Comparison of ENCODE assay signal across 8 cellular contexts in the genomic region with DNA sequence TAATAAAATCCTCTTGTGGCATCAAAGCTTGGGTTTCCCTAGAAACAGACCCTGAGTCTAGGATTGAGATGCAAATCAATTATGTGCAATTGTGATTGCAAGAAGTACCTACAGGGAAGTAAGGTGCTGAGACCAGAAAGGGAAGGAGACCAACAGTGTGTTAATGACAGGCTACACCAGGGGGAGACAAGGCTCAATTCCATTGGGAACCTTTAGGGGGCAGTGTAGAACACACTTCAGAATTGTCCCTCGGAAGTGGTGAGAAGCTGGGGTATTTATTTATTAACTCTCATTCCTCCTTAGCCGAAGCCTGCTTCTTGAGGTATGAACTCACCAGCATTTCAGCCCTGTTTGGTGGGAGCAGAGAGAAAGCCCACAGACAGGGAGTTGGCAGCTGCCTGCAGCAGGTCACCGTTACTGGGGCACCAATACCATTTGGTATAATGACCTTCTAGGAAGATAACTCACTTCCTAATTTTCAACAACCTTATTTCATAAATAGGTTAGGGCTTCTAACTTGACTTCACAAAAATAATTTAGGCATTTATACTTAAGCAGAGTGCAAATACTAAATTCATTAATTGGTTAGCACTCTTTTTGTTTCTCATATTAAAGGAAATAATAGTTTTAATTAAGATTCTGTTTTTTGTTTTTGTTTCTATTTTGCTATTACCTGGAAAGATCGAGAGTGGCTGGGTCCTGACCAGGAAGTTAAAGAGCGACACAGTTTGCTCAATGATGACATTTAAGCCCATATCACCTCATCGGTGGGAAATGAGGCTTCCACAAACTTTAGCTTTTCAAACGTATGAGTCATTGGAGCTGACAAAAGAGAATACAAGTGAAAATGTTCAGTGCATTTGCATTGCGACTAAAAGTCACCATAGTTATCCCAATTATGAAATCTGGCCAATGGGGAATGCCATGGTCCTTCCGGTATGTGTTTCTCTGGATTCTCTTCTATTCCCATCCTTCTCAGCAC.
A peak's percentile ranks its signal among the peaks of the same experiment; 100 is the strongest.
DNase-seq lines count a peak whose midpoint lies in the region; ATAC-seq and TF ChIP-seq lines count a peak whose summit lies in the region.

No MANE protein-coding gene starts in this region.

- in situ Hi-C loops in SK-MEL-5 (cut with HindIII; ENCODE audit: low pct_unique_long_range_greater_than_20kb, low sequenced_read_pairs) = no loop called here

- no peaks in the 10 kb centered on the region for H3K36me3 ChIP-seq in esophagus muscularis mucosa

- TF ChIP-seq POLR2A in esophagus muscularis mucosa (IDR thresholded peaks at IDR 0.05; ENCODE audit: low read depth) = no peak

- ATAC-seq in GM18508 (IDR thresholded peaks at IDR 0.05; ENCODE audit: insufficient read depth, unreplicated experiment) (peak; percentile 94), natural killer cell (peak; percentile 63 to 87 (median 64)), HG02884 (IDR thresholded peaks at IDR 0.05; ENCODE audit: unreplicated experiment) (no peak)
- ATAC-seq in effector memory CD8-positive, alpha-beta T cell (replicated peaks) = no peak

- H3K9me3 Mint-ChIP-seq in natural killer cell = peaks cover 0 to 2% of the 10 kb centered on the region in 2 donors
- H3K9me3 Mint-ChIP-seq in effector memory CD8-positive, alpha-beta T cell = peaks cover under 1 to 17% of the 10 kb centered on the region in 2 donors

- H3K27ac ChIP-seq in esophagus muscularis mucosa (replicated peaks in 1 of 4) = no peak overlapping the region

- intact Hi-C loops in esophagus muscularis mucosa (cut with DNase I) = no loop called here
- intact Hi-C loops in natural killer cell (cut with micrococcal nuclease) = no loop called here

- no peak for TF ChIP-seq EP300 in esophagus muscularis mucosa (IDR thresholded peaks at IDR 0.05)

- DNase-seq in CMK (ENCODE audit: low read depth) = peak; percentile 45
- DNase-seq in HT-29 (ENCODE audit: low spot score) = peak; percentile 86
- DNase-seq in SK-MEL-5 (ENCODE audit: low read depth, low spot score) = peak; percentile 85
- peak; percentile 85 for DNase-seq in esophagus muscularis mucosa (ENCODE audit: extremely low spot score)
- DNase-seq in natural killer cell = no peak
- DNase-seq in effector memory CD8-positive, alpha-beta T cell = no peak

- H3K27ac Mint-ChIP-seq in natural killer cell = no peak overlapping the region
- no peak overlapping the region for H3K27ac Mint-ChIP-seq in effector memory CD8-positive, alpha-beta T cell

- no peak overlapping the region for H3K4me3 ChIP-seq in esophagus muscularis mucosa

- no peaks in the 10 kb centered on the region for H3K36me3 Mint-ChIP-seq in natural killer cell
- peaks cover 3% of the 10 kb centered on the region for H3K36me3 Mint-ChIP-seq in effector memory CD8-positive, alpha-beta T cell (ENCODE audit: insufficient read depth)

- H3K4me1 Mint-ChIP-seq in natural killer cell = no peaks in the 10 kb centered on the region
- no peaks in the 10 kb centered on the region for H3K4me1 Mint-ChIP-seq in effector memory CD8-positive, alpha-beta T cell (ENCODE audit: low read depth in 2 of 2)

- 72% methylated on average over 9 of the region's 9 CpGs for WGBS in esophagus muscularis mucosa

- TF ChIP-seq CTCF in esophagus muscularis mucosa (IDR thresholded peaks at IDR 0.05) = peak; percentile 35 to 61 (median 48)
- peak; percentile 45 for TF ChIP-seq CTCF in natural killer cell (IDR thresholded peaks at IDR 0.05)

- H3K4me3 Mint-ChIP-seq in natural killer cell = no peak overlapping the region
- H3K4me3 Mint-ChIP-seq in effector memory CD8-positive, alpha-beta T cell = no peak overlapping the region

- H3K4me1 ChIP-seq in esophagus muscularis mucosa = peaks cover 0 to 4% (median 0%) of the 10 kb centered on the region in 4 donors

- H3K9me3 ChIP-seq in esophagus muscularis mucosa = no peaks in the 10 kb centered on the region

- H3K27me3 ChIP-seq in esophagus muscularis mucosa = no peaks in the 10 kb centered on the region

- no peaks in the 10 kb centered on the region for H3K27me3 Mint-ChIP-seq in natural killer cell (ENCODE audit: low read depth in 2 of 2)
- H3K27me3 Mint-ChIP-seq in effector memory CD8-positive, alpha-beta T cell = no peaks in the 10 kb centered on the region

Comparison
In these comparisons a context has a peak if more than half of its experiments do, and no peak if none do; other contexts are left out.
1. DNase-seq: peak in CMK (single experiment), HT-29 (single experiment), SK-MEL-5 (single experiment) and esophagus muscularis mucosa (single experiment); none in natural killer cell (single experiment) and effector memory CD8-positive, alpha-beta T cell (0 of 3).
2. ATAC-seq: peak in GM18508 (single experiment) and natural killer cell (3 of 3); none in effector memory CD8-positive, alpha-beta T cell (single experiment) and HG02884 (single experiment).